ENCODE assay signal across 8 cellular contexts in genomic region chr5:61450880-61451279, GRCh38.
DNase-seq lines count a peak whose midpoint lies in the region; ATAC-seq and TF ChIP-seq lines count a peak whose summit lies in the region.

No MANE protein-coding gene starts in this region.

- intact Hi-C loops in PC-3 (cut with micrococcal nuclease): no loop called here

- ATAC-seq in PC-3 (no peak), HG03469 (IDR thresholded peaks at IDR 0.05; ENCODE audit: unreplicated experiment) (no peak), GM18858 (IDR thresholded peaks at IDR 0.05; ENCODE audit: unreplicated experiment) (no peak)

- no peaks in the 10 kb centered on the region for H3F3A ChIP-seq in PC-3 (ENCODE audit: low read length, unreplicated experiment)

- no TSS peak for BruUV-seq in PC-3 (replicated peaks; lab: Mats Ljungman, UMichigan)

- DNase-seq in HCEC 1CT: peak; percentile 75
- peak; percentile 7 for DNase-seq in PC-3
- peak; percentile 78 for DNase-seq in fibroblast of mammary gland (ENCODE audit: low read depth)
- DNase-seq in activated CD8-positive, alpha-beta memory T cell treated with anti-CD3 and anti-CD28 coated beads, Interleukin-2, amount 50 U/mL, for 48 hours: no peak
- DNase-seq in KG1 (lab: John Stamatoyannopoulos, UW): no peak

- TF ChIP-seq CTCF in PC-3 (conservative IDR thresholded peaks at IDR 0.05; ENCODE audit: low read depth, low read length) (no peak), fibroblast of mammary gland (conservative IDR thresholded peaks at IDR 0.05; ENCODE audit: control insufficient read depth, insufficient read depth, low read depth, low read length) (no peak)

- no peaks in the 10 kb centered on the region for H3K9me3 ChIP-seq in PC-3 (ENCODE audit: low read length)

- CTCF ChIA-PET in PC-3 (lab: Charles Lee): no interaction called here

- H3K36me3 ChIP-seq in PC-3 (ENCODE audit: low read depth, low read length): peaks cover 13% of the 10 kb centered on the region; the same call in 1 of the 2 replicates

- H3K9me2 ChIP-seq in PC-3 (replicated peaks; ENCODE audit: low read length): no peaks in the 10 kb centered on the region

- H3K9ac ChIP-seq in PC-3 (ENCODE audit: low read length): no peak overlapping the region

- peak overlapping the region; percentile 40 for H3K27ac ChIP-seq in PC-3 (ENCODE audit: low read length)
- H3K27ac ChIP-seq in skin epidermis: peak overlapping the region in 16 of 21 experiments; percentile 11 to 83 (median 62)

- POLR2A ChIA-PET in PC-3 (lab: Charles Lee; ENCODE audit: unreplicated experiment): no interaction called here

- H3K4me2 ChIP-seq in PC-3 (ENCODE audit: low read length): 0 out of 2 replicates have a peak overlapping the region, but pooled peaks have one; percentile 31

- H3K4me1 ChIP-seq in PC-3 (ENCODE audit: insufficient read depth, low read length): peaks cover 18% of the 10 kb centered on the region

- peaks cover 41% of the 10 kb centered on the region for H3K79me2 ChIP-seq in PC-3 (ENCODE audit: low read length)

- H4K20me1 ChIP-seq in PC-3 (ENCODE audit: low read length): no peaks in the 10 kb centered on the region

- H3K27me3 ChIP-seq in PC-3 (ENCODE audit: low read length): no peaks in the 10 kb centered on the region

- no peak overlapping the region for H2AFZ ChIP-seq in PC-3 (ENCODE audit: low read length)

- no peak overlapping the region for H3K4me3 ChIP-seq in PC-3 (ENCODE audit: low read length)
- H3K4me3 ChIP-seq in fibroblast of mammary gland (ENCODE audit: control insufficient read depth, low read depth, low read length): no peak overlapping the region
- H3K4me3 ChIP-seq in skin epidermis: no peak overlapping the region

Comparison
In these comparisons a context has a peak if more than half of its experiments do, and no peak if none do; other contexts are left out.
1. DNase-seq: peak in HCEC 1CT (single experiment), PC-3 (single experiment) and fibroblast of mammary gland (single experiment); none in activated CD8-positive, alpha-beta memory T cell treated with anti-CD3 and anti-CD28 coated beads, Interleukin-2, amount 50 U/mL, for 48 hours (single experiment) and KG1 (single experiment).